In genomic region chr11:3069425-3069824, GRCh38 we compare ENCODE assay signal across 2 cellular contexts.
TF ChIP-seq lines count a peak whose summit lies in the region.

No MANE protein-coding gene starts in this region.

TF ChIP-seq in HEK293, 187 proteins besides CTCF, POLR2A, EP300 and RAD21 (continued from another document):
- peak; percentile 28; the same call in 1 of the 2 replicates for TF ChIP-seq ZNF366 (tag by site-specific recombination; conservative IDR thresholded peaks at IDR 0.05)
- TF ChIP-seq ZSCAN30 (tag by site-specific recombination; IDR thresholded peaks at IDR 0.05) = no peak

TF ChIP-seq in K562, 482 proteins besides CTCF, POLR2A, EP300 and RAD21 (continued from another document and continues in another):
- TF ChIP-seq TFE3 (CRISPR knock-in tag; IDR thresholded peaks at IDR 0.05) (no peak), ZBTB5 (IDR thresholded peaks at IDR 0.05) (no peak), FOXM1 (IDR thresholded peaks at IDR 0.05; ENCODE audit: low read depth) (no peak), FOXM1 (CRISPR knock-in tag; IDR thresholded peaks at IDR 0.05; ENCODE audit: low read depth) (no peak), SMC3 (conservative IDR thresholded peaks at IDR 0.05; ENCODE audit: insufficient read depth, low read depth, low read length) (no peak), KLF6 (CRISPR knock-in tag; IDR thresholded peaks at IDR 0.05; ENCODE audit: borderline replicate concordance) (no peak), TCF15 (CRISPR knock-in tag; IDR thresholded peaks at IDR 0.05) (no peak), RBM39 (optimal IDR thresholded peaks at IDR 0.05; ENCODE audit: low read depth, low read length) (no peak), SUPT5H (IDR thresholded peaks at IDR 0.05) (peak; percentile 65), ZNF785 (CRISPR knock-in tag; IDR thresholded peaks at IDR 0.05) (no peak), SRF (CRISPR knock-in tag; IDR thresholded peaks at IDR 0.05) (no peak), SOX6 (IDR thresholded peaks at IDR 0.05) (no peak), MEF2D (tag; conservative IDR thresholded peaks at IDR 0.05; ENCODE audit: low read depth) (no peak), ZNF280A (IDR thresholded peaks at IDR 0.05; ENCODE audit: low read depth, partially characterized antibody) (no peak), ZNF133 (CRISPR knock-in tag; IDR thresholded peaks at IDR 0.05) (no peak), U2AF2 (optimal IDR thresholded peaks at IDR 0.05; ENCODE audit: low read depth, low read length) (no peak), ZC3H11A (IDR thresholded peaks at IDR 0.05; ENCODE audit: low read depth, low read length) (no peak), XRCC5 (IDR thresholded peaks at IDR 0.05; ENCODE audit: low read depth, low read length) (no peak), ZNF79 (CRISPR knock-in tag; IDR thresholded peaks at IDR 0.05; ENCODE audit: low read depth) (no peak), PTRF (tag; IDR thresholded peaks at IDR 0.05) (no peak), CREB3L1 (IDR thresholded peaks at IDR 0.05; ENCODE audit: borderline replicate concordance, low read depth) (peak; percentile 30; the same call in 1 of the 2 replicates), EHMT2 (IDR thresholded peaks at IDR 0.05) (no peak), TRIM28 (IDR thresholded peaks at IDR 0.05) (no peak), CBFB (CRISPR knock-in tag; IDR thresholded peaks at IDR 0.05) (no peak), SFPQ (IDR thresholded peaks at IDR 0.05; ENCODE audit: low read depth, low read length) (no peak), ZBTB40 (IDR thresholded peaks at IDR 0.05) (no peak), ZBTB40 (CRISPR knock-in tag; IDR thresholded peaks at IDR 0.05) (no peak), ZNF12 (CRISPR knock-in tag; IDR thresholded peaks at IDR 0.05) (no peak), POLR2B (IDR thresholded peaks at IDR 0.05; ENCODE audit: low read depth, partially characterized antibody) (peak; percentile 55), HSF4 (CRISPR knock-in tag; IDR thresholded peaks at IDR 0.05; ENCODE audit: borderline replicate concordance) (no peak), RAD51 (IDR thresholded peaks at IDR 0.05; ENCODE audit: borderline replicate concordance, low read depth) (no peak), RREB1 (CRISPR knock-in tag; IDR thresholded peaks at IDR 0.05) (no peak)
